In genomic region chr6:42300185-42300584, GRCh38 we compare ENCODE assay signal across 20 cellular contexts.
"Had no signal": no experiment of that assay in that cellular context is flagged by ENCODE, and none has a peak within 500 bp of the region (broad histone marks: within the 10 kb centered on the region; RNA-seq: fewer than 3 reads in every experiment).

No MANE protein-coding gene starts in this region.

- H3K36me3 ChIP-seq: Peyer's patch, SJCRH30 had no signal

- H3K27me3 ChIP-seq: Peyer's patch, SJCRH30 had no signal

- DNase-seq: Karpas-422, KG1, MM.1S, NCI-H1092 treated with DMSO at 0.1 percent for 48 hours, NCI-H1436, NCI-H187, NCI-H2029, NCI-H2081 treated with DMSO at 0.1 percent for 48 hours, NCI-H2171, NCI-H226, NCI-H446, NCI-H510A, NCI-H524 treated with DMSO at 0.1 percent for 48 hours, NCI-H69, NCI-H774, Peyer's patch, SHP77 treated with DMSO at 0.1 percent for 48 hours, SJCRH30 had no signal

- H3K27ac ChIP-seq: Peyer's patch, SJCRH30 had no signal

- H3K4me3 ChIP-seq: Peyer's patch, SJCRH30 had no signal

- ATAC-seq: Right ventricle myocardium inferior, SK-N-SH treated with all-trans-retinoic acid at 6 μM for 48 hours had no signal

- H3K9me3 ChIP-seq: Peyer's patch, SJCRH30 had no signal
